In the genomic region with DNA sequence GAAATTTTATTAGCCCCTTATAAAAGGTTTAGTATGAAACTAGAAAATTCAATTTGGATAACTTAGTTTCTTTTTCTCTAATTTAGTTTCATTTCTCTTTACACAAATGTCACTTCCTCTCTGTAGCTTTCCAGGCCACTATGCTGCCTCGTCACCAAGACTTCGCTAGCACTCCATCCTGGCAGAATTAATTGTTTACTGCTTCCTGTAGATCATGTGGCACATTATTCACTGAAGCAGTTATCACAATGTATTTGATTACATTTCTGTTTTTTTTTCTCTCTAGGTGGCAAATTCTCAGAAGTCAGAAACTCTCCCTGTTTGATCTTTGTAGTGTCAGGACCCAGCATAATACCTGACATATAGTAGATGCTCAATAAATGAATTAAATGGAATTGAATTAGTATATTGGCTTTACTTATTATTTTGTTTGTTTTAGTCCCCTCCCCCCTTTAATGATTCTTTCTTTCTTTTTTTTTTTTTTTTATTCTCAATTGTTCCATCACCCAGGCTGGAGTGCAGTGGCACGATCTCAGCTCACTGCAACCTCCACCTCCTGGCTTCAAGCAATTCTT, we compare ENCODE assay signal across 8 cellular contexts. TPM values are rescaled to one million over a fixed set of nuclear protein-coding genes. Genes with fewer than 3 reads are reported as not detected.
DNase-seq lines count a peak whose midpoint lies in the region; ATAC-seq and TF ChIP-seq lines count a peak whose summit lies in the region.

No MANE protein-coding gene starts in this region.

- no peaks in the 10 kb centered on the region for H3K36me3 ChIP-seq in BLaER1
- H3K36me3 ChIP-seq in mucosa of descending colon (ENCODE audit: low read depth) = no peaks in the 10 kb centered on the region

- no peaks in the 10 kb centered on the region for H4K20me1 ChIP-seq in BLaER1

- ATAC-seq in GM19397 (IDR thresholded peaks at IDR 0.05; ENCODE audit: unreplicated experiment) = peak; percentile 73
- ATAC-seq in HG03432 (IDR thresholded peaks at IDR 0.05; ENCODE audit: unreplicated experiment) = peak; percentile 88
- ATAC-seq in mucosa of descending colon = peak; percentile 83

- intact Hi-C loops in mucosa of descending colon (cut with DNase I, micrococcal nuclease) = no loop called here

- peak; percentile 41 to 46 for DNase-seq in activated CD4-positive, alpha-beta T cell treated with anti-CD3 and anti-CD28 coated beads for 4 hours
- DNase-seq in mucosa of descending colon = no peak
- DNase-seq in NCI-H187 (lab: John Stamatoyannopoulos, UW) = no peak
- no peak for DNase-seq in NCI-H510A treated with DMSO at 0.1 percent for 48 hours (lab: John Stamatoyannopoulos, UW)
- no peak for DNase-seq in NCI-H345 treated with DMSO at 0.1 percent for 48 hours (lab: John Stamatoyannopoulos, UW; ENCODE audit: unreplicated experiment)

- H3K27ac ChIP-seq in BLaER1 = no peak overlapping the region

- H3K4me1 ChIP-seq in BLaER1 (no peaks in the 10 kb centered on the region), mucosa of descending colon (ENCODE audit: low read depth) (no peaks in the 10 kb centered on the region)

- no peak overlapping the region for H3K4me3 ChIP-seq in BLaER1
- H3K4me3 ChIP-seq in mucosa of descending colon = no peak overlapping the region

- H3K9me3 ChIP-seq in BLaER1 (no peaks in the 10 kb centered on the region), mucosa of descending colon (no peaks in the 10 kb centered on the region)

- TF ChIP-seq CTCF in mucosa of descending colon (IDR thresholded peaks at IDR 0.05) = no peak

- no peak overlapping the region for H3K9ac ChIP-seq in BLaER1

- peak overlapping the region; percentile 32; the same call in 1 of the 2 replicates for H3K4me2 ChIP-seq in BLaER1

- no peaks in the 10 kb centered on the region for H3K27me3 ChIP-seq in BLaER1

RNA-seq across cellular contexts. Expression of a gene that starts 9.3 kb away (rescaled TPM):
- 100 to 1,000 TPM; 267 to 574 (median 449) TPM for total RNA-seq in mucosa of descending colon

RNA-seq across cellular contexts. Expression of a gene that starts 30.6 kb away (rescaled TPM):
- total RNA-seq in mucosa of descending colon = 10 to 100 TPM; 15.6 to 30.3 (median 22.8) TPM

Comparison
In these comparisons a context has a peak if more than half of its experiments do, and no peak if none do; other contexts are left out.
1. DNase-seq: peak in activated CD4-positive, alpha-beta T cell treated with anti-CD3 and anti-CD28 coated beads for 4 hours (2 of 2); none in mucosa of descending colon (0 of 3), NCI-H187 (0 of 2), NCI-H510A treated with DMSO at 0.1 percent for 48 hours (single experiment) and NCI-H345 treated with DMSO at 0.1 percent for 48 hours (single experiment).
2. Peak in every context shown above with its lines, with median percentiles within 50 percentile points of each other: ATAC-seq.